1 cellular context compared by ENCODE assay signal in the genomic region with DNA sequence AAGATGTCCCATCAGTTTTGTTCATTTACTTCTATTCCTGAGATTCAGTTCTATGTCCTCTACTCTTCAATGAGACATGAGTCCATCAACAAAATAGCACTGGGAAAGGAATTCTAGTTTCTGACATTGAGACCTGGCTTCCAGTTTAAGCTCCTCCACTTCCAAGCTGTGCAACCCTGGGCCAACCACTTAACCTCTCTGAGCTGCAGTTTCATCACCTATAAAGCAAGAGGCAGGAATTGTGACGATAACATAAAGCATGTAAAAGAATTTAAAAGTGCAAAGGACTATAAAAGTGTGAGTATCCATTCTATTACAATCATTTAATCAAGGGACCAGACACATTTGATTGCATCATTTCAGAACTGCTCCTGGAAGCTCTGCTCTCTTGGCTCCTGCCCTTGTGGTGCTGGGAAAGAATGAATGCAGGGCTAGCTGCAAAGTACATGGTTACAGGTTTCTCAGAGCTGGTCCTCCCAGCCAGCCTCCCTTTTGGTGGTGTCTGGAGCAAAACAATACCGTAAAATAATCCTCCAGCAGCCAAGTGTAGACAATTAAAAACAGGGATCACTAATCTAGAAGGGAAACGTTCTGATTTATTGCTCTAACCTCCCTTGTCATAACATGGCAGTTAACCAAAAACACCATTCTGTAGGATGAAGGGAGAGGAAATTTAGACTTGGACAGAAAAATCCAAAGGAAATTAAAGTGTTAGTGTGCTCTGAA.
TF ChIP-seq lines count a peak whose summit lies in the region.

No MANE protein-coding gene starts in this region.

TF ChIP-seq in K562, 482 proteins besides CTCF, POLR2A, EP300 and RAD21 (continued from another document):
- no peak for TF ChIP-seq MLLT1 (IDR thresholded peaks at IDR 0.05)
- peak; percentile 84 for TF ChIP-seq ZFP36 (IDR thresholded peaks at IDR 0.05; ENCODE audit: low read depth, low read length, partially characterized antibody)
- no peak for TF ChIP-seq SIN3A (IDR thresholded peaks at IDR 0.05; ENCODE audit: borderline replicate concordance in 2 of 2, control insufficient read depth in 1 of 2, low read depth in 2 of 2, low read length in 2 of 2)
- TF ChIP-seq ADNP (tag; IDR thresholded peaks at IDR 0.05): 0 out of 2 replicates have a peak, but pooled peaks have one; percentile 27
- TF ChIP-seq LARP7 (IDR thresholded peaks at IDR 0.05): no peak
- no peak for TF ChIP-seq PRPF4 (IDR thresholded peaks at IDR 0.05; ENCODE audit: insufficient read depth, low read depth, low read length, poor library complexity, severe bottlenecking)
- no peak for TF ChIP-seq PHF20 (IDR thresholded peaks at IDR 0.05; ENCODE audit: partially characterized antibody)
- no peak for TF ChIP-seq TGIF2 (CRISPR knock-in tag; IDR thresholded peaks at IDR 0.05)
- no peak for TF ChIP-seq ZNF561 (CRISPR knock-in tag; conservative IDR thresholded peaks at IDR 0.05)
- TF ChIP-seq ELF2 (CRISPR knock-in tag; IDR thresholded peaks at IDR 0.05): peak; percentile 39; the same call in 1 of the 2 replicates
- no peak for TF ChIP-seq NFE2 (IDR thresholded peaks at IDR 0.05; ENCODE audit: low read depth)
- TF ChIP-seq, protein P1, sequence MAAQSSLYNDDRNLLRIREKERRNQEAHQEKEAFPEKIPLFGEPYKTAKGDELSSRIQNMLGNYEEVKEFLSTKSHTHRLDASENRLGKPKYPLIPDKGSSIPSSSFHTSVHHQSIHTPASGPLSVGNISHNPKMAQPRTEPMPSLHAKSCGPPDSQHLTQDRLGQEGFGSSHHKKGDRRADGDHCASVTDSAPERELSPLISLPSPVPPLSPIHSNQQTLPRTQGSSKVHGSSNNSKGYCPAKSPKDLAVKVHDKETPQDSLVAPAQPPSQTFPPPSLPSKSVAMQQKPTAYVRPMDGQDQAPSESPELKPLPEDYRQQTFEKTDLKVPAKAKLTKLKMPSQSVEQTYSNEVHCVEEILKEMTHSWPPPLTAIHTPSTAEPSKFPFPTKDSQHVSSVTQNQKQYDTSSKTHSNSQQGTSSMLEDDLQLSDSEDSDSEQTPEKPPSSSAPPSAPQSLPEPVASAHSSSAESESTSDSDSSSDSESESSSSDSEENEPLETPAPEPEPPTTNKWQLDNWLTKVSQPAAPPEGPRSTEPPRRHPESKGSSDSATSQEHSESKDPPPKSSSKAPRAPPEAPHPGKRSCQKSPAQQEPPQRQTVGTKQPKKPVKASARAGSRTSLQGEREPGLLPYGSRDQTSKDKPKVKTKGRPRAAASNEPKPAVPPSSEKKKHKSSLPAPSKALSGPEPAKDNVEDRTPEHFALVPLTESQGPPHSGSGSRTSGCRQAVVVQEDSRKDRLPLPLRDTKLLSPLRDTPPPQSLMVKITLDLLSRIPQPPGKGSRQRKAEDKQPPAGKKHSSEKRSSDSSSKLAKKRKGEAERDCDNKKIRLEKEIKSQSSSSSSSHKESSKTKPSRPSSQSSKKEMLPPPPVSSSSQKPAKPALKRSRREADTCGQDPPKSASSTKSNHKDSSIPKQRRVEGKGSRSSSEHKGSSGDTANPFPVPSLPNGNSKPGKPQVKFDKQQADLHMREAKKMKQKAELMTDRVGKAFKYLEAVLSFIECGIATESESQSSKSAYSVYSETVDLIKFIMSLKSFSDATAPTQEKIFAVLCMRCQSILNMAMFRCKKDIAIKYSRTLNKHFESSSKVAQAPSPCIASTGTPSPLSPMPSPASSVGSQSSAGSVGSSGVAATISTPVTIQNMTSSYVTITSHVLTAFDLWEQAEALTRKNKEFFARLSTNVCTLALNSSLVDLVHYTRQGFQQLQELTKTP (IDR thresholded peaks at IDR 0.05; ENCODE audit: low read depth in 1 of 2, partially characterized antibody in 2 of 2): no peak
- TF ChIP-seq MED1 (CRISPR knock-in tag; IDR thresholded peaks at IDR 0.05; ENCODE audit: borderline replicate concordance): no peak
- no peak for TF ChIP-seq ZNF347 (CRISPR knock-in tag; IDR thresholded peaks at IDR 0.05; ENCODE audit: low read depth)
- no peak for TF ChIP-seq ZNF444 (CRISPR knock-in tag; IDR thresholded peaks at IDR 0.05)
- no peak for TF ChIP-seq POLR2G (IDR thresholded peaks at IDR 0.05; ENCODE audit: low read depth, low read length)
- TF ChIP-seq DDX20 (tag; IDR thresholded peaks at IDR 0.05; ENCODE audit: low read depth): no peak
- TF ChIP-seq ZKSCAN1 (IDR thresholded peaks at IDR 0.05; ENCODE audit: low read depth, low read length): no peak
- TF ChIP-seq ZC3H8 (IDR thresholded peaks at IDR 0.05): no peak
- TF ChIP-seq ELF1 (tag; IDR thresholded peaks at IDR 0.05): no peak
- no peak for TF ChIP-seq MTF1 (CRISPR knock-in tag; IDR thresholded peaks at IDR 0.05; ENCODE audit: borderline replicate concordance)
- no peak for TF ChIP-seq NR0B1 (IDR thresholded peaks at IDR 0.05; ENCODE audit: partially characterized antibody)
- no peak for TF ChIP-seq KLF16 (IDR thresholded peaks at IDR 0.05)
